ENCODE assay signal across 29 cellular contexts in genomic region chr6:125173341-125173740, GRCh38. TPM values are rescaled to one million over a fixed set of nuclear protein-coding genes. Genes with fewer than 3 reads are reported as not detected.
"Had no signal": no experiment of that assay in that cellular context is flagged by ENCODE, and none has a peak within 500 bp of the region (broad histone marks: within the 10 kb centered on the region; RNA-seq: fewer than 3 reads in every experiment).

No MANE protein-coding gene starts in this region.

- H3K4me2 ChIP-seq: SK-N-SH had no signal

- H3K27ac Mint-ChIP-seq: activated naive CD4-positive, alpha-beta T cell treated with anti-CD3 and anti-CD28 coated beads, Interleukin-2, amount 10 ng/mL, durations not matched to agents 7 days and 5 days; activated naive CD8-positive, alpha-beta T cell treated with anti-CD3 and anti-CD28 coated beads, Interleukin-2, amount 10 ng/mL, durations not matched to agents 7 days and 5 days; activated T-helper 1 cell treated with anti-CD3 and anti-CD28 coated beads, Interleukin-12 subunit alpha, Interleukin-12 subunit beta, Interleukin-2, Interleukin-4 antibody, amounts not matched to agents 30 ng/mL and 10 ng/mL and 1 ng/mL, durations not matched to agents 14 hours and 24 hours and 36 hours; natural killer cell; T-helper 1 cell treated with Interleukin-12 subunit alpha and Interleukin-12 subunit beta and Interleukin-4 antibody, amounts not matched to agents 30 μg/mL and 1 μg/mL, for 36 hours had no signal

- ATAC-seq: activated CD4-positive, CD25-positive, alpha-beta regulatory T cell treated with anti-CD3 and anti-CD28 coated beads, Interleukin-2, amount 50 U/mL, for 24 hours; natural killer cell had no signal

- H3K9me3 Mint-ChIP-seq: activated naive CD4-positive, alpha-beta T cell treated with anti-CD3 and anti-CD28 coated beads, Interleukin-2, amount 10 ng/mL, durations not matched to agents 7 days and 5 days; activated T-helper 1 cell treated with anti-CD3 and anti-CD28 coated beads, Interleukin-12 subunit alpha, Interleukin-12 subunit beta, Interleukin-2, Interleukin-4 antibody, amounts not matched to agents 30 ng/mL and 10 ng/mL and 1 ng/mL, durations not matched to agents 14 hours and 24 hours and 36 hours; central memory CD8-positive, alpha-beta T cell; natural killer cell; T-helper 1 cell treated with Interleukin-12 subunit alpha and Interleukin-12 subunit beta and Interleukin-4 antibody, amounts not matched to agents 30 μg/mL and 1 μg/mL, for 36 hours had no signal

- H3K4me1 Mint-ChIP-seq: activated naive CD4-positive, alpha-beta T cell treated with anti-CD3 and anti-CD28 coated beads, Interleukin-2, amount 10 ng/mL, durations not matched to agents 7 days and 5 days; activated naive CD8-positive, alpha-beta T cell treated with anti-CD3 and anti-CD28 coated beads, Interleukin-2, amount 10 ng/mL, durations not matched to agents 7 days and 5 days; central memory CD8-positive, alpha-beta T cell; natural killer cell had no signal

- H3K4me3 Mint-ChIP-seq: activated naive CD4-positive, alpha-beta T cell treated with anti-CD3 and anti-CD28 coated beads, Interleukin-2, amount 10 ng/mL, durations not matched to agents 7 days and 5 days; activated naive CD8-positive, alpha-beta T cell treated with anti-CD3 and anti-CD28 coated beads, Interleukin-2, amount 10 ng/mL, durations not matched to agents 7 days and 5 days; activated T-helper 1 cell treated with anti-CD3 and anti-CD28 coated beads, Interleukin-12 subunit alpha, Interleukin-12 subunit beta, Interleukin-2, Interleukin-4 antibody, amounts not matched to agents 30 ng/mL and 10 ng/mL and 1 ng/mL, durations not matched to agents 14 hours and 24 hours and 36 hours; central memory CD8-positive, alpha-beta T cell; natural killer cell; T-helper 1 cell treated with Interleukin-12 subunit alpha and Interleukin-12 subunit beta and Interleukin-4 antibody, amounts not matched to agents 30 μg/mL and 1 μg/mL, for 36 hours had no signal

- FAIRE-seq: astrocyte, endothelial cell of umbilical vein, islet of Langerhans had no signal

- H3K9me2 ChIP-seq: SK-N-SH had no signal

- H3K4me1 ChIP-seq: colonic mucosa, tibial nerve had no signal

- DNase-seq: activated CD4-positive, alpha-beta T cell treated with anti-CD3 and anti-CD28 coated beads for 48 hours; activated CD4-positive, alpha-beta T cell treated with anti-CD3 and anti-CD28 coated beads, Interleukin-2, amount 50 U/mL, for 48 hours; activated CD8-positive, alpha-beta memory T cell treated with anti-CD3 and anti-CD28 coated beads for 24 hours; activated CD8-positive, alpha-beta memory T cell treated with anti-CD3 and anti-CD28 coated beads, Interleukin-2, amount 50 U/mL, for 4 hours; activated effector memory CD4-positive, alpha-beta T cell treated with anti-CD3 and anti-CD28 coated beads, Interleukin-2, amount 50 U/mL, for 16 hours; activated naive CD4-positive, alpha-beta T cell treated with anti-CD3 and anti-CD28 coated beads, Interleukin-2, amount 10 ng/mL, durations not matched to agents 7 days and 5 days; activated naive CD8-positive, alpha-beta T cell treated with anti-CD3 and anti-CD28 coated beads, Interleukin-2, amount 10 ng/mL, durations not matched to agents 7 days and 5 days; activated T-cell treated with anti-CD3 and anti-CD28 coated beads, Interleukin-2, amount 50 U/mL, for 1 hour; amniotic stem cell; brain microvascular endothelial cell; colonic mucosa; glutamatergic neuron; mesenchymal stem cell; natural killer cell; SK-N-SH; stimulated activated naive CD4-positive, alpha-beta T cell treated with Interleukin-2 at 50 U/mL for 16 hours; SW 1271; T-helper 9 cell; WERI-Rb-1 had no signal

- H3K27me3 ChIP-seq: brain microvascular endothelial cell, colonic mucosa, gastrocnemius medialis, right atrium auricular region, tibial nerve had no signal

- H3K9ac ChIP-seq: SK-N-SH had no signal

- H3K36me3 ChIP-seq: brain microvascular endothelial cell, colonic mucosa, gastrocnemius medialis, right atrium auricular region, tibial nerve, WERI-Rb-1 had no signal

- H3K27ac ChIP-seq: brain microvascular endothelial cell, colonic mucosa, right atrium auricular region, tibial nerve, WERI-Rb-1 had no signal

- H3K4me3 ChIP-seq: colonic mucosa, gastrocnemius medialis, right atrium auricular region, tibial nerve had no signal

- H3K36me3 Mint-ChIP-seq: activated naive CD4-positive, alpha-beta T cell treated with anti-CD3 and anti-CD28 coated beads, Interleukin-2, amount 10 ng/mL, durations not matched to agents 7 days and 5 days; activated naive CD8-positive, alpha-beta T cell treated with anti-CD3 and anti-CD28 coated beads, Interleukin-2, amount 10 ng/mL, durations not matched to agents 7 days and 5 days; natural killer cell had no signal

- H3K9me3 ChIP-seq: colonic mucosa, gastrocnemius medialis, right atrium auricular region, SK-N-SH, tibial nerve had no signal

RNA-seq across cellular contexts. Expression of gene TPD52L1, which starts 19.8 kb away (rescaled TPM):
- total RNA-seq: activated naive CD8-positive, alpha-beta T cell treated with anti-CD3 and anti-CD28 coated beads, Interleukin-2, amount 10 ng/mL, durations not matched to agents 7 days and 5 days had no signal
